In the genomic region with DNA sequence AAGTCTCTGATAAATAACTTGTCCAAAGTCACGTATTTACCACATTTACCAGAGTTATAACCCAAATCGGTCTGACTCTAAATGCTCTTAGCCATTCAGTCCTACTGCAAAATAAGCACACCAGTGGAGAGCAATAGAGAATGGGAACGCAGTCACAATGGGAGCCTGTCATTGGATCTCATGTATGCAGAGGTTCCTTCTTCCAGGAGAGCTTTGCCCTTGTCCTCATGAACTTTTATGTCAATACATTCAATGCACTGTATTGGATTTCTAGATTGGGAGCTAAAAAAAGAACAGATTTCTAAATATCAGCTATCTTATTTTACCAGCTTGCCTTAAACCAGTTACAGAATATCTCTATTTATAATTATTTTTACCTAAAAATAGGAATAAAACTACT, we compare ENCODE assay signal across 34 cellular contexts.
"Had no signal": no experiment of that assay in that cellular context is flagged by ENCODE, and none has a peak within 500 bp of the region (broad histone marks: within the 10 kb centered on the region; RNA-seq: fewer than 3 reads in every experiment).

No MANE protein-coding gene starts in this region.

- H3K27ac ChIP-seq: adrenal gland, ascending aorta, body of pancreas, brain microvascular endothelial cell, breast epithelium, cardiac muscle cell had no signal

- H3K4me1 ChIP-seq: ascending aorta, body of pancreas, breast epithelium had no signal

- H3K36me3 ChIP-seq: adrenal gland, ascending aorta, brain microvascular endothelial cell, breast epithelium, cardiac muscle cell had no signal

- H3K4me3 ChIP-seq: adrenal gland, ascending aorta, body of pancreas, breast epithelium, cardiac muscle cell had no signal

- H3K27me3 ChIP-seq: adrenal gland, ascending aorta, body of pancreas, brain microvascular endothelial cell, breast epithelium, cardiac muscle cell had no signal

- FAIRE-seq: astrocyte, bronchial epithelial cell had no signal

- H3K9me3 ChIP-seq: adrenal gland, ascending aorta, body of pancreas, breast epithelium had no signal

- DNase-seq: activated effector memory CD4-positive, alpha-beta T cell treated with anti-CD3 and anti-CD28 coated beads, Interleukin-2, amount 50 U/mL, for 16 hours; activated effector memory CD4-positive, alpha-beta T cell treated with Interleukin-2 at 50 U/mL for 16 hours; activated gamma-delta T cell; activated gamma-delta T cell treated with Interleukin-2 at 50 U/mL for 16 hours; activated naive CD4-positive, alpha-beta T cell; activated naive CD4-positive, alpha-beta T cell treated with anti-CD3 and anti-CD28 coated beads for 36 hours; activated naive CD4-positive, alpha-beta T cell treated with anti-CD3 and anti-CD28 coated beads, Interleukin-2, amount 10 ng/mL, durations not matched to agents 7 days and 5 days; activated naive CD4-positive, alpha-beta T cell treated with anti-CD3 and anti-CD28 coated beads, Interleukin-2, amount 50 U/mL, for 16 hours; activated naive CD4-positive, alpha-beta T cell treated with Interleukin-2 at 50 U/mL for 16 hours; activated naive CD8-positive, alpha-beta T cell treated with anti-CD3 and anti-CD28 coated beads for 36 hours; activated naive CD8-positive, alpha-beta T cell treated with anti-CD3 and anti-CD28 coated beads, Interleukin-2, amount 10 ng/mL, durations not matched to agents 7 days and 5 days; activated naive CD8-positive, alpha-beta T cell treated with anti-CD3 and anti-CD28 coated beads, Interleukin-2, amount 50 U/mL, for 24 hours; activated T-cell treated with anti-CD3 and anti-CD28 coated beads, Interleukin-2, amount 50 U/mL, for 1 hour; activated T-cell treated with anti-CD3 and anti-CD28 coated beads, Interleukin-2, amount 50 U/mL, for 24 hours; activated T-cell treated with anti-CD3 and anti-CD28 coated beads, Interleukin-2, amount 50 U/mL, for 4 hours; activated T-cell treated with anti-CD3 and anti-CD28 coated beads, Interleukin-2, amount 50 U/mL, for 48 hours; activated T-cell treated with anti-CD3 and anti-CD28 coated beads, Interleukin-2, amount 50 U/mL, for 72 hours; adrenal gland; amniotic stem cell; amygdala; anterior cingulate cortex; aorta; body of pancreas; brain microvascular endothelial cell; caudate nucleus; central memory CD4-positive, alpha-beta T cell; cerebellar nuclear complex had no signal

- ATAC-seq: activated naive CD4-positive, alpha-beta T cell treated with anti-CD3 and anti-CD28 coated beads, Interleukin-2, amount 50 U/mL, for 72 hours; activated naive CD8-positive, alpha-beta T cell treated with anti-CD3 and anti-CD28 coated beads, Interleukin-2, amount 50 U/mL, for 24 hours; activated T-cell treated with anti-CD3 and anti-CD28 coated beads, Interleukin-2, amount 50 U/mL, for 4 hours; activated T-cell treated with anti-CD3 and anti-CD28 coated beads, Interleukin-2, amount 50 U/mL, for 72 hours; activated T-helper 17 cell treated with anti-CD3 and anti-CD28 coated beads, Interleukin-2, amount 50 U/mL, for 72 hours; body of pancreas had no signal
